9 cellular contexts compared by ENCODE assay signal in the genomic region with DNA sequence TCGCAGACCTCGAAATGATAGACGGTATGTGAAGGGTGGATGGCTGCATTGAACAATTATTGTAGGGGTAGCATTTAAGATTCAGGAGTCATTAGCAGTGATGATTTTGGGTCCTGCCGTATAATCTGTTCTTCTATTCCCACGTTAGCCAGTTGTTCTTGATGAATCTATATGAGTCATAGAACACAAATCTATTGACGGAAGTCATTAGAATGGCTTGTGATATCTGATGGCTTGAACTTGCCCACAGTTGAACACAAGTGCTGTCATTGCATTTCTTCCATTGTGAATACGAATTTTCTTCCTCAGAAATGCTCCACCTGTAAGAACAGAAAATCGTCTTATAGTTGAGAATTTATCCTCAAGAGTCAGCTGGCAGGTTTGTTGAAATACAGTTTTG. TPM values are rescaled to one million over a fixed set of nuclear protein-coding genes. Genes with fewer than 3 reads are reported as not detected.
DNase-seq lines count a peak whose midpoint lies in the region; ATAC-seq and TF ChIP-seq lines count a peak whose summit lies in the region.
"Had no signal": no experiment of that assay in that cellular context is flagged by ENCODE, and none has a peak within 500 bp of the region (broad histone marks: within the 10 kb centered on the region; RNA-seq: fewer than 3 reads in every experiment).

No MANE protein-coding gene starts in this region.

- H3K4me1 ChIP-seq in ectodermal cell (ENCODE audit: control insufficient read depth, insufficient read depth, low read length), result peaks cover 15% of the 10 kb centered on the region

- H3K9me3 Mint-ChIP-seq in natural killer cell treated with Interleukin-12 subunit alpha and Interleukin-12 subunit beta and Interleukin-15 and Interleukin-18, amount 100 ng/mL, for 72 hours, result peaks cover 2% of the 10 kb centered on the region

- TF ChIP-seq CTCF in C4-2B (conservative IDR thresholded peaks at IDR 0.05) (no peak), NB4 (IDR thresholded peaks at IDR 0.05; ENCODE audit: low read depth, low read length) (no peak)

- H3K27ac ChIP-seq in C4-2B (peak overlapping the region; percentile 99; the same call in 1 of the 2 replicates), ectodermal cell (ENCODE audit: insufficient read depth, low read depth, low read length, poor library complexity, severe bottlenecking) (no peak overlapping the region)

- H3K9me3 ChIP-seq in ectodermal cell (ENCODE audit: control insufficient read depth, low read length), result no peaks in the 10 kb centered on the region

- no peak for DNase-seq in NB4 (ENCODE audit: low read depth)
- DNase-seq in natural killer cell treated with Interleukin-12 subunit alpha and Interleukin-12 subunit beta and Interleukin-15 and Interleukin-18, amount 100 ng/mL, for 72 hours (ENCODE audit: low spot score), result no peak
- no peak for DNase-seq in dedifferentiated amniotic fluid mesenchymal stem cell (ENCODE audit: extremely low spot score)
- DNase-seq in iPS-NIHi11 (ENCODE audit: low spot score), result no peak
- no peak for DNase-seq in NCI-H187 treated with DMSO at 0.1 percent for 48 hours (lab: John Stamatoyannopoulos, UW)
- DNase-seq: stimulated activated CD4-positive, alpha-beta T cell treated with anti-CD3 and anti-CD28 coated beads, Interleukin-12 subunit alpha, Interleukin-12 subunit beta, amount 100 ng/mL, for 4 hours had no signal

- H3K36me3 Mint-ChIP-seq in natural killer cell treated with Interleukin-12 subunit alpha and Interleukin-12 subunit beta and Interleukin-15 and Interleukin-18, amount 100 ng/mL, for 72 hours, result peaks cover 49% of the 10 kb centered on the region

- H3K4me3 ChIP-seq in NB4 (ENCODE audit: low read depth, low read length) (peak overlapping the region; percentile 99), ectodermal cell (ENCODE audit: insufficient read depth, low read depth, low read length) (peak overlapping the region; percentile 11)

- H3K27me3 ChIP-seq in ectodermal cell (ENCODE audit: control insufficient read depth, insufficient read depth, low read length, poor library complexity, severe bottlenecking), result no peaks in the 10 kb centered on the region

- peak overlapping the region; percentile 99 to 100 for H3K27ac Mint-ChIP-seq in natural killer cell treated with Interleukin-12 subunit alpha and Interleukin-12 subunit beta and Interleukin-15 and Interleukin-18, amount 100 ng/mL, for 72 hours

- no peak for ATAC-seq in natural killer cell treated with Interleukin-12 subunit alpha and Interleukin-12 subunit beta and Interleukin-15 and Interleukin-18, amount 100 ng/mL, for 72 hours
- ATAC-seq in HG03175 (IDR thresholded peaks at IDR 0.05; ENCODE audit: unreplicated experiment), result no peak

- peaks cover 51% of the 10 kb centered on the region for H3K36me3 ChIP-seq in ectodermal cell (ENCODE audit: control insufficient read depth, insufficient read depth, low read length)

- H3K4me3 Mint-ChIP-seq in natural killer cell treated with Interleukin-12 subunit alpha and Interleukin-12 subunit beta and Interleukin-15 and Interleukin-18, amount 100 ng/mL, for 72 hours, result peak overlapping the region; percentile 93

- TF ChIP-seq POLR2A in NB4 (IDR thresholded peaks at IDR 0.05; ENCODE audit: extremely low read depth, insufficient read length), result no peak

- H3K27me3 Mint-ChIP-seq in natural killer cell treated with Interleukin-12 subunit alpha and Interleukin-12 subunit beta and Interleukin-15 and Interleukin-18, amount 100 ng/mL, for 72 hours, result no peaks in the 10 kb centered on the region

- 97 to 98% methylated on average over 8 of the region's 8 CpGs for WGBS in ectodermal cell, 2 experiments

- H3K4me1 Mint-ChIP-seq in natural killer cell treated with Interleukin-12 subunit alpha and Interleukin-12 subunit beta and Interleukin-15 and Interleukin-18, amount 100 ng/mL, for 72 hours (ENCODE audit: low read depth in 2 of 2), result peaks cover 58 to 62% of the 10 kb centered on the region in 2 donors

RNA-seq across cellular contexts. Expression of a gene that starts 1.9 kb away (rescaled TPM):
- 455 TPM for polyA plus RNA-seq in ectodermal cell (2013, experiment 1 of 4)
- 517 TPM for polyA plus RNA-seq in ectodermal cell (2013, experiment 2 of 4)
- 452 TPM for polyA plus RNA-seq in ectodermal cell (2013, experiment 3 of 4)
- 529 TPM for polyA plus RNA-seq in ectodermal cell (2013, experiment 4 of 4)
- total RNA-seq in natural killer cell treated with Interleukin-12 subunit alpha and Interleukin-12 subunit beta and Interleukin-15 and Interleukin-18, amount 100 ng/mL, for 72 hours, result 100 to 1,000 TPM; 317 to 354 TPM

RNA-seq across cellular contexts. Expression of a gene that starts 28.2 kb away (rescaled TPM):
- polyA plus RNA-seq in ectodermal cell (2013, experiment 1 of 4), result not detected
- polyA plus RNA-seq in ectodermal cell (2013, experiment 2 of 4), result not detected
- polyA plus RNA-seq in ectodermal cell (2013, experiment 3 of 4), result not detected
- not detected for polyA plus RNA-seq in ectodermal cell (2013, experiment 4 of 4)
- total RNA-seq in natural killer cell treated with Interleukin-12 subunit alpha and Interleukin-12 subunit beta and Interleukin-15 and Interleukin-18, amount 100 ng/mL, for 72 hours, result not detected
